8 cellular contexts compared by ENCODE assay signal in the genomic region with DNA sequence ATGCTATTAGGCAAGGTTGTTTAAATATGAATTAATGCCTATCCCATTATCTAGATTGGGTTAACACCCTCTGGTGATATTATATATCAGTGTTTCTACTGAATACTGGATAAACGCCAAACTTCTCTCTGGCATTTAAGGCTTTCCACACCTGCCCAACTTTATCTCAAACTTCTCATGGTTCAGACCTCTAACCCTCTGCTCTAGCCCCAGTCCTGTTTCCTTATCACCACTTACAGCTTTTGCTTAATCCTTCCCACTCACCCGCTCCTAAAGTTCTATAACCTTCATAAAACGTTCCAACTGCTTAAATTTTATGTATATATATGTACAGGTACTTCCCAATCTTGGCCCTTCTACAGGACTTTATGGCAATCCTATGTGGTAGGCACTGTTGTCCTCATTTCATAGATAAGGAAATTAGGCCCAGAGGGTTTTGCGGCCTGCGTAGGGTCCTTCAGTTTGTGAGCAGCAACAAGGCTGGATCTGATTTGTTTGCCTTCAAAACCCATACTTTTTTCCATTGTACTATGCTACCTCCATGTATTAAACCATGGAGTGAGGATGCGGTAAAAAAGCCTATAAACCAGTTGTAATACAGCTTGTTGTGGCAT. TPM values are rescaled to one million over a fixed set of nuclear protein-coding genes. Genes with fewer than 3 reads are reported as not detected.
DNase-seq lines count a peak whose midpoint lies in the region; ATAC-seq and TF ChIP-seq lines count a peak whose summit lies in the region.

No MANE protein-coding gene starts in this region.

- H3K9me3 Mint-ChIP-seq in activated naive CD4-positive, alpha-beta T cell treated with anti-CD3 and anti-CD28 coated beads for 36 hours = no peaks in the 10 kb centered on the region
- no peaks in the 10 kb centered on the region for H3K9me3 Mint-ChIP-seq in activated naive CD8-positive, alpha-beta T cell (ENCODE audit: low read depth)
- H3K9me3 Mint-ChIP-seq in type B pancreatic cell = no peaks in the 10 kb centered on the region

- peak overlapping the region; percentile 94 to 97 for H3K27ac ChIP-seq in liver (ENCODE audit: low read depth in 1 of 2, low read length in 2 of 2)

- H3K36me3 Mint-ChIP-seq in activated naive CD4-positive, alpha-beta T cell treated with anti-CD3 and anti-CD28 coated beads for 36 hours (ENCODE audit: low read depth) = peaks cover 5% of the 10 kb centered on the region
- no peaks in the 10 kb centered on the region for H3K36me3 Mint-ChIP-seq in activated naive CD8-positive, alpha-beta T cell
- H3K36me3 Mint-ChIP-seq in type B pancreatic cell = peaks cover 27% of the 10 kb centered on the region

- WGBS in liver = 31% methylated on average over 6 of the region's 6 CpGs

- H3K9ac ChIP-seq in liver (ENCODE audit: low read depth in 1 of 2, low read length in 2 of 2) = peak overlapping the region; percentile 63 to 86

- CTCF ChIA-PET in activated naive CD4-positive, alpha-beta T cell treated with anti-CD3 and anti-CD28 coated beads for 36 hours (lab: Charles Lee) = interaction anchor here (0.6 to 2.0 kb wide), 5 partner anchors 11 to 94 kb away, joined by 3 to 10 read pairs (median 5); no protein-coding TSS in a partner anchor
- CTCF ChIA-PET in HEK293T (lab: Yijun Ruan, JAX) = no interaction called here

- peak overlapping the region; percentile 94 for H3K4me3 Mint-ChIP-seq in activated naive CD4-positive, alpha-beta T cell treated with anti-CD3 and anti-CD28 coated beads for 36 hours
- peak overlapping the region; percentile 98 for H3K4me3 Mint-ChIP-seq in activated naive CD8-positive, alpha-beta T cell
- H3K4me3 Mint-ChIP-seq in type B pancreatic cell = peak overlapping the region; percentile 90

- no peaks in the 10 kb centered on the region for H3K27me3 Mint-ChIP-seq in activated naive CD4-positive, alpha-beta T cell treated with anti-CD3 and anti-CD28 coated beads for 36 hours (ENCODE audit: low read depth)
- no peaks in the 10 kb centered on the region for H3K27me3 Mint-ChIP-seq in activated naive CD8-positive, alpha-beta T cell
- no peaks in the 10 kb centered on the region for H3K27me3 Mint-ChIP-seq in type B pancreatic cell

- H3K27me3 ChIP-seq in liver (ENCODE audit: control insufficient read depth in 4 of 4, insufficient read depth in 4 of 4, low read length in 3 of 4) = no peaks in the 10 kb centered on the region

- H3K36me3 ChIP-seq in liver (ENCODE audit: control insufficient read depth in 4 of 4, insufficient read depth in 3 of 4, low read depth in 1 of 4, low read length in 3 of 4) = peaks cover 3 to 10% (median 6%) of the 10 kb centered on the region in 4 donors

- H3K27ac Mint-ChIP-seq in activated naive CD4-positive, alpha-beta T cell treated with anti-CD3 and anti-CD28 coated beads for 36 hours = peak overlapping the region; percentile 92
- peak overlapping the region; percentile 95 for H3K27ac Mint-ChIP-seq in activated naive CD8-positive, alpha-beta T cell
- peak overlapping the region; percentile 89 for H3K27ac Mint-ChIP-seq in type B pancreatic cell

- no peak for DNase-seq in activated naive CD4-positive, alpha-beta T cell treated with anti-CD3 and anti-CD28 coated beads for 36 hours
- DNase-seq in activated naive CD4-positive, alpha-beta T cell treated with Interleukin-2 at 50 U/mL for 16 hours = no peak
- no peak for DNase-seq in type B pancreatic cell (ENCODE audit: extremely low spot score, unreplicated experiment)
- no peak for DNase-seq in HEK293T (ENCODE audit: extremely low spot score)
- DNase-seq in NCI-H226 = no peak

- TF ChIP-seq RAD21 in liver (IDR thresholded peaks at IDR 0.05) = no peak

- TF ChIP-seq CTCF in liver (IDR thresholded peaks at IDR 0.05; ENCODE audit: low read depth, low read length, missing input control) = no peak
- TF ChIP-seq CTCF in type B pancreatic cell (conservative IDR thresholded peaks at IDR 0.05) = no peak

- H3K9me3 ChIP-seq in liver (ENCODE audit: control insufficient read depth in 4 of 4, low read length in 3 of 4) = no peaks in the 10 kb centered on the region

- POLR2A ChIA-PET in HEK293T (lab: Yijun Ruan, JAX) = interaction anchor here (2.1 to 2.5 kb wide), 2 partner anchors 73 kb away, joined by 7 to 15 read pairs; a partner anchor contains a TSS

- peaks cover 38% of the 10 kb centered on the region for H3K4me1 Mint-ChIP-seq in activated naive CD4-positive, alpha-beta T cell treated with anti-CD3 and anti-CD28 coated beads for 36 hours (ENCODE audit: low read depth)
- peaks cover 48% of the 10 kb centered on the region for H3K4me1 Mint-ChIP-seq in activated naive CD8-positive, alpha-beta T cell (ENCODE audit: low read depth)
- peaks cover 10% of the 10 kb centered on the region for H3K4me1 Mint-ChIP-seq in type B pancreatic cell (ENCODE audit: unreplicated experiment)

- intact Hi-C loops in activated naive CD4-positive, alpha-beta T cell treated with anti-CD3 and anti-CD28 coated beads for 36 hours (cut with micrococcal nuclease) = loop anchor here (10.0 kb wide), 1 partner anchor 628 kb away; no protein-coding TSS in a partner anchor

- peak overlapping the region; percentile 91 to 97 (median 93) for H3K4me3 ChIP-seq in liver (ENCODE audit: low read depth in 1 of 3, low read length in 3 of 3)

- no peak for ATAC-seq in esophagus mucosa

- peaks cover 11 to 44% (median 30%) of the 10 kb centered on the region in 4 donors for H3K4me1 ChIP-seq in liver (ENCODE audit: control insufficient read depth in 4 of 4, insufficient read depth in 4 of 4, low read length in 3 of 4)

TF ChIP-seq in HEK293T, 16 proteins besides CTCF, POLR2A, EP300 and RAD21:
- TF ChIP-seq FOXA1 (IDR thresholded peaks at IDR 0.05) (no peak), CTBP1 (IDR thresholded peaks at IDR 0.05; ENCODE audit: borderline replicate concordance) (no peak), SP1 (IDR thresholded peaks at IDR 0.05) (no peak), SUZ12 (IDR thresholded peaks at IDR 0.05) (no peak), L3MBTL2 (conservative IDR thresholded peaks at IDR 0.05) (no peak), TARDBP (IDR thresholded peaks at IDR 0.05) (no peak), HDGF (IDR thresholded peaks at IDR 0.05; ENCODE audit: borderline replicate concordance) (no peak), FOXK2 (IDR thresholded peaks at IDR 0.05) (no peak), ELF4 (IDR thresholded peaks at IDR 0.05) (no peak), LEF1 (IDR thresholded peaks at IDR 0.05; ENCODE audit: borderline replicate concordance) (no peak), ARNT (IDR thresholded peaks at IDR 0.05) (no peak), FOXM1 (IDR thresholded peaks at IDR 0.05; ENCODE audit: borderline replicate concordance) (no peak), ZNF384 (IDR thresholded peaks at IDR 0.05) (no peak), BHLHE40 (IDR thresholded peaks at IDR 0.05; ENCODE audit: borderline replicate concordance) (no peak), NFRKB (IDR thresholded peaks at IDR 0.05) (no peak)
- TF ChIP-seq, protein P1, sequence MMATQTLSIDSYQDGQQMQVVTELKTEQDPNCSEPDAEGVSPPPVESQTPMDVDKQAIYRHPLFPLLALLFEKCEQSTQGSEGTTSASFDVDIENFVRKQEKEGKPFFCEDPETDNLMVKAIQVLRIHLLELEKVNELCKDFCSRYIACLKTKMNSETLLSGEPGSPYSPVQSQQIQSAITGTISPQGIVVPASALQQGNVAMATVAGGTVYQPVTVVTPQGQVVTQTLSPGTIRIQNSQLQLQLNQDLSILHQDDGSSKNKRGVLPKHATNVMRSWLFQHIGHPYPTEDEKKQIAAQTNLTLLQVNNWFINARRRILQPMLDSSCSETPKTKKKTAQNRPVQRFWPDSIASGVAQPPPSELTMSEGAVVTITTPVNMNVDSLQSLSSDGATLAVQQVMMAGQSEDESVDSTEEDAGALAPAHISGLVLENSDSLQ (IDR thresholded peaks at IDR 0.05) = no peak

RNA-seq across cellular contexts. Expression of a gene that starts 1.2 kb away (rescaled TPM):
- 10 to 100 TPM; 22.7 to 27.2 TPM for total RNA-seq in activated naive CD4-positive, alpha-beta T cell treated with anti-CD3 and anti-CD28 coated beads for 36 hours
- 10 to 100 TPM; 57.7 to 96.5 TPM for total RNA-seq in liver
- polyA plus RNA-seq in liver = 10 to 100 TPM; 41.9 to 96.3 TPM
- total RNA-seq in type B pancreatic cell (ENCODE audit: low replicate concordance) = 34.4 and 79.0 TPM in 2 replicates
- 40.3 TPM for total RNA-seq in esophagus mucosa

RNA-seq across cellular contexts. Expression of a gene that starts 43.5 kb away (rescaled TPM):
- total RNA-seq in activated naive CD4-positive, alpha-beta T cell treated with anti-CD3 and anti-CD28 coated beads for 36 hours = 1 to 10 TPM; 2.2 to 3.1 TPM
- total RNA-seq in liver = 1,000 to 10,000 TPM in 1 of 2 donors, 100 to 1,000 TPM in 1; 267 to 2,029 TPM
- polyA plus RNA-seq in liver = 1,000 to 10,000 TPM; 1,439 to 1,696 TPM
- 2.7 and 3.1 TPM in 2 replicates for total RNA-seq in type B pancreatic cell (ENCODE audit: low replicate concordance)
- total RNA-seq in esophagus mucosa = 36.5 TPM

RNA-seq across cellular contexts. Expression of a gene that starts 46.4 kb away (rescaled TPM):
- 10 to 100 TPM; 89.1 to 91.9 TPM for total RNA-seq in activated naive CD4-positive, alpha-beta T cell treated with anti-CD3 and anti-CD28 coated beads for 36 hours
- total RNA-seq in liver = 10 to 100 TPM; 14.7 to 18.0 TPM
- 10 to 100 TPM; 11.5 to 28.6 TPM for polyA plus RNA-seq in liver
- total RNA-seq in type B pancreatic cell (ENCODE audit: low replicate concordance) = 46.5 and 108 TPM in 2 replicates
- 53.9 TPM for total RNA-seq in esophagus mucosa

RNA-seq across cellular contexts. Expression of a gene that starts 46.6 kb away (rescaled TPM):
- 100 to 1,000 TPM; 389 to 392 TPM for total RNA-seq in activated naive CD4-positive, alpha-beta T cell treated with anti-CD3 and anti-CD28 coated beads for 36 hours
- 10 to 100 TPM; 82.7 to 99.1 TPM for total RNA-seq in liver
- 100 to 1,000 TPM; 107 to 133 TPM for polyA plus RNA-seq in liver
- total RNA-seq in type B pancreatic cell (ENCODE audit: low replicate concordance) = 252 and 377 TPM in 2 replicates
- total RNA-seq in esophagus mucosa = 221 TPM
